Comparison of ENCODE assay signal across 10 cellular contexts in genomic region chr5:141511771-141512325, GRCh38. TPM values are rescaled to one million over a fixed set of nuclear protein-coding genes. Genes with fewer than 3 reads are reported as not detected.
DNase-seq lines count a peak whose midpoint lies in the region; ATAC-seq, FAIRE-seq and TF ChIP-seq lines count a peak whose summit lies in the region.
"Had no signal": no experiment of that assay in that cellular context is flagged by ENCODE, and none has a peak within 500 bp of the region (broad histone marks: within the 10 kb centered on the region; RNA-seq: fewer than 3 reads in every experiment).

No MANE protein-coding gene starts in this region.

- peak overlapping the region in 1 of 2 experiments; percentile 91; a peak in 2 of 4 replicates for H4K8ac ChIP-seq in IMR-90 (ENCODE audit: low read depth in 2 of 2, low read length in 2 of 2)
- peak overlapping the region; percentile 91 for H4K8ac ChIP-seq in mesenchymal stem cell (ENCODE audit: low read length)

- no peak overlapping the region for H3K9ac ChIP-seq in IMR-90 (ENCODE audit: low read depth, low read length)
- peak overlapping the region; percentile 84 for H3K9ac ChIP-seq in astrocyte (ENCODE audit: low read length)
- H3K9ac ChIP-seq in mesenchymal stem cell (ENCODE audit: low read length), result peak overlapping the region; percentile 90
- peak overlapping the region in 1 of 2 donors; percentile 79 for H3K9ac ChIP-seq in stomach smooth muscle (ENCODE audit: low read length in 2 of 2)

- H3K36me3 ChIP-seq in IMR-90 (ENCODE audit: control insufficient read depth, insufficient read depth, low read length), result peaks cover 26% of the 10 kb centered on the region
- peaks cover 20% of the 10 kb centered on the region for H3K36me3 ChIP-seq in astrocyte (ENCODE audit: insufficient read depth, low read length)
- H3K36me3 ChIP-seq in mesenchymal stem cell (ENCODE audit: control insufficient read depth in 1 of 2, insufficient read depth in 2 of 2, low read depth in 1 of 2, low read length in 2 of 2), result peaks cover 35 to 47% of the 10 kb centered on the region in 2 experiments
- H3K36me3 ChIP-seq in stomach smooth muscle (ENCODE audit: control insufficient read depth in 2 of 2, insufficient read depth in 2 of 2, low read length in 2 of 2), result peaks cover 11 to 14% of the 10 kb centered on the region in 2 donors

- POLR2A ChIA-PET in IMR-90 (lab: Charles Lee; ENCODE audit: unreplicated experiment), result no interaction called here

- in situ Hi-C loops in IMR-90 (cut with MboI; ENCODE audit: low sequenced_read_pairs), result no loop called here

- peaks cover 65% of the 10 kb centered on the region for H3K4me1 Mint-ChIP-seq in astrocyte (ENCODE audit: low read depth, unreplicated experiment)

- peaks cover 33% of the 10 kb centered on the region for H3K9me1 ChIP-seq in IMR-90 (ENCODE audit: insufficient read depth, low read length)

- DNase-seq in IMR-90, result no peak
- DNase-seq in astrocyte (ENCODE audit: low read depth), result no peak
- no peak for DNase-seq in mesenchymal stem cell
- DNase-seq in GF-D8 (lab: John Stamatoyannopoulos, UW), result no peak
- no peak for DNase-seq in activated effector memory CD4-positive, alpha-beta T cell treated with anti-CD3 and anti-CD28 coated beads, Interleukin-2, amount 50 U/mL, for 16 hours
- no peak for DNase-seq in HUDEP-2 (lab: John Stamatoyannopoulos, UW; ENCODE audit: unreplicated experiment in 76 of 76)
- DNase-seq: NCI-H1048 had no signal

- H3K4me3 ChIP-seq in IMR-90 (ENCODE audit: insufficient read depth, low read depth, low read length), result no peak overlapping the region
- no peak overlapping the region for H3K4me3 ChIP-seq in astrocyte (ENCODE audit: insufficient read depth, low read depth, low read length)
- H3K4me3 ChIP-seq in mesenchymal stem cell (ENCODE audit: insufficient read depth in 1 of 2, low read depth in 1 of 2, low read length in 2 of 2), result peak overlapping the region in 1 of 2 experiments; percentile 61
- peak overlapping the region; percentile 89 to 92 for H3K4me3 ChIP-seq in stomach smooth muscle (ENCODE audit: low read length in 2 of 2)
- H3K4me3 ChIP-seq: mucosa of descending colon had no signal

- H3K27me3 ChIP-seq in IMR-90 (ENCODE audit: control insufficient read depth, insufficient read depth, low read length) (no peaks in the 10 kb centered on the region), astrocyte (ENCODE audit: insufficient read depth, low read length) (no peaks in the 10 kb centered on the region), mesenchymal stem cell (ENCODE audit: control insufficient read depth in 1 of 2, insufficient read depth in 1 of 2, low read length in 2 of 2) (no peaks in the 10 kb centered on the region), stomach smooth muscle (ENCODE audit: control insufficient read depth in 1 of 2, insufficient read depth in 2 of 2, low read length in 2 of 2) (no peaks in the 10 kb centered on the region)

- peaks cover 15% of the 10 kb centered on the region for H4K20me1 ChIP-seq in IMR-90 (ENCODE audit: insufficient read depth, low read length)
- H4K20me1 ChIP-seq in astrocyte (ENCODE audit: insufficient read depth, low read length), result no peaks in the 10 kb centered on the region

- no CpG with 5 or more reads among the region's 4 CpGs for WGBS in IMR-90 (ENCODE audit: extremely low coverage in 2 of 2, insufficient read length in 1 of 2), 2 experiments
- 89% methylated on average over 2 of the region's 4 CpGs for WGBS in mesenchymal stem cell

- H2BK20ac ChIP-seq in IMR-90 (ENCODE audit: low read depth, low read length), result no peak overlapping the region

- H2BK15ac ChIP-seq in IMR-90 (ENCODE audit: low read depth, low read length), result peak overlapping the region; percentile 37; the same call in 1 of the 3 replicates
- peak overlapping the region; percentile 88 for H2BK15ac ChIP-seq in mesenchymal stem cell (ENCODE audit: low read depth, poor library complexity, severe bottlenecking)

- peak overlapping the region; percentile 20; the same call in 1 of the 2 replicates for H3K23ac ChIP-seq in IMR-90 (ENCODE audit: low read depth, low read length)
- no peak overlapping the region for H3K23ac ChIP-seq in mesenchymal stem cell (ENCODE audit: low read length in 2 of 2)

- TF ChIP-seq POLR2A in IMR-90 (IDR thresholded peaks at IDR 0.05; ENCODE audit: low read depth, low read length), result no peak

- no peak for FAIRE-seq in astrocyte (lab: Jason Lieb, UNC)

- BruUV-seq in IMR-90 (replicated peaks; lab: Mats Ljungman, UMichigan), result no TSS peak

- H3K18ac ChIP-seq in IMR-90 (ENCODE audit: low read depth, low read length) (no peak overlapping the region), mesenchymal stem cell (ENCODE audit: low read depth in 1 of 2, low read length in 2 of 2) (peak overlapping the region; percentile 55 to 97)

- H2BK12ac ChIP-seq in mesenchymal stem cell (ENCODE audit: low read length in 2 of 2), result peak overlapping the region; percentile 87 to 91

- H3K9me3 ChIP-seq in IMR-90 (ENCODE audit: control insufficient read depth, insufficient read depth, low read length), result no peaks in the 10 kb centered on the region
- H3K9me3 ChIP-seq in astrocyte (ENCODE audit: insufficient read depth, low read depth, low read length), result no peaks in the 10 kb centered on the region
- H3K9me3 ChIP-seq in mesenchymal stem cell (ENCODE audit: control insufficient read depth, low read length), result no peaks in the 10 kb centered on the region
- H3K9me3 ChIP-seq in stomach smooth muscle (ENCODE audit: control insufficient read depth in 2 of 2, low read length in 2 of 2), result no peaks in the 10 kb centered on the region
- H3K9me3 ChIP-seq: mucosa of descending colon had no signal

- H2AFZ ChIP-seq in IMR-90 (replicated peaks; ENCODE audit: low read length, poor library complexity), result no peak overlapping the region
- H2AFZ ChIP-seq in astrocyte (ENCODE audit: low read depth, low read length), result no peak overlapping the region
- no peak overlapping the region for H2AFZ ChIP-seq in mesenchymal stem cell (ENCODE audit: low read depth, low read length)

- H2BK5ac ChIP-seq in IMR-90 (ENCODE audit: low read depth, low read length, poor library complexity, severe bottlenecking) (no peak overlapping the region), mesenchymal stem cell (ENCODE audit: low read depth, low read length, poor library complexity, severe bottlenecking) (no peak overlapping the region)

- H4K91ac ChIP-seq in IMR-90 (ENCODE audit: insufficient read depth, low read depth, low read length) (no peak overlapping the region; the same call in 1 of the 2 replicates), mesenchymal stem cell (ENCODE audit: low read length) (peak overlapping the region; percentile 95)

- TF ChIP-seq CTCF in IMR-90 (conservative IDR thresholded peaks at IDR 0.05; ENCODE audit: low read depth, low read length) (no peak), astrocyte (IDR thresholded peaks at IDR 0.05; ENCODE audit: insufficient read depth, low read depth, low read length) (no peak)

- H3K4me1 ChIP-seq in IMR-90 (ENCODE audit: control insufficient read depth, insufficient read depth, low read length) (peaks cover 58% of the 10 kb centered on the region), astrocyte (ENCODE audit: insufficient read depth, low read length) (peaks cover 66% of the 10 kb centered on the region), mesenchymal stem cell (ENCODE audit: control insufficient read depth, insufficient read depth, low read depth, low read length) (peaks cover 65% of the 10 kb centered on the region), stomach smooth muscle (ENCODE audit: control insufficient read depth, insufficient read depth, low read length) (peaks cover 66% of the 10 kb centered on the region)

- 0 out of 2 replicates have a peak overlapping the region, but pooled peaks have one; percentile 6 for H2BK120ac ChIP-seq in IMR-90 (ENCODE audit: low read depth, low read length)
- peak overlapping the region; percentile 75 for H2BK120ac ChIP-seq in mesenchymal stem cell (ENCODE audit: low read depth, low read length)

- H3K4ac ChIP-seq in IMR-90 (ENCODE audit: low read depth, low read length), result peak overlapping the region; percentile 74
- H3K4ac ChIP-seq in mesenchymal stem cell (ENCODE audit: low read depth in 1 of 2, low read length in 2 of 2), result peak overlapping the region; percentile 80 to 86

- CTCF ChIA-PET in IMR-90 (lab: Yijun Ruan, JAX), result interaction anchor here (0.6 to 2.7 kb wide), 2 partner anchors 34 to 46 kb away, joined by 3 to 14 read pairs; no protein-coding TSS in a partner anchor

- H2AK9ac ChIP-seq in IMR-90 (replicated peaks; ENCODE audit: low read depth, low read length, poor library complexity), result peak overlapping the region; percentile 81

- H3K79me1 ChIP-seq in IMR-90 (ENCODE audit: low read depth in 1 of 2, low read length in 2 of 2) (peaks cover 6 to 52% of the 10 kb centered on the region in 2 experiments), mesenchymal stem cell (replicated peaks; ENCODE audit: low read length, poor library complexity, severe bottlenecking) (peaks cover 8% of the 10 kb centered on the region)

- H3K27ac ChIP-seq in IMR-90 (ENCODE audit: insufficient read depth, low read length) (no peak overlapping the region), astrocyte (ENCODE audit: low read depth, low read length) (peak overlapping the region; percentile 93), mesenchymal stem cell (ENCODE audit: low read length, poor library complexity, severe bottlenecking) (peak overlapping the region; percentile 98), stomach smooth muscle (ENCODE audit: low read length) (peak overlapping the region; percentile 93)

- H2AK5ac ChIP-seq in IMR-90 (ENCODE audit: low read depth, low read length) (peak overlapping the region; percentile 83), mesenchymal stem cell (ENCODE audit: low read length, severe bottlenecking) (peak overlapping the region; percentile 96)

- no peak overlapping the region for H3K4me2 ChIP-seq in IMR-90 (ENCODE audit: low read depth, low read length)
- peak overlapping the region; percentile 90 for H3K4me2 ChIP-seq in astrocyte (ENCODE audit: low read length)
- no peak overlapping the region for H3K4me2 ChIP-seq in mesenchymal stem cell (ENCODE audit: low read length, poor library complexity, severe bottlenecking)

- no peak overlapping the region; the same call in 1 of the 2 replicates for H4K5ac ChIP-seq in IMR-90 (ENCODE audit: low read depth, low read length)

- H3K79me2 ChIP-seq in astrocyte (ENCODE audit: insufficient read depth, low read length), result no peaks in the 10 kb centered on the region

- intact Hi-C loops in IMR-90 (cut with micrococcal nuclease), result loop anchor here (2.0 kb wide), 1 partner anchor 81 kb away; the partner anchor contains the start of gene PCDHGA12

- H3K4me3 Mint-ChIP-seq in astrocyte (ENCODE audit: unreplicated experiment), result no peak overlapping the region

- H3K14ac ChIP-seq in IMR-90 (replicated peaks; ENCODE audit: low read depth, low read length), result 0 out of 2 replicates have a peak overlapping the region, but pooled peaks have one; percentile 25
- H3K14ac ChIP-seq in mesenchymal stem cell (ENCODE audit: low read length in 2 of 2), result peak overlapping the region in 1 of 2 experiments; percentile 48

- peaks cover 1% of the 10 kb centered on the region for H3K9me3 Mint-ChIP-seq in astrocyte (ENCODE audit: unreplicated experiment)

- no peaks in the 10 kb centered on the region for H3K27me3 Mint-ChIP-seq in astrocyte (ENCODE audit: low read depth, unreplicated experiment)

- H3K36me3 Mint-ChIP-seq in astrocyte (ENCODE audit: low read depth, unreplicated experiment), result peaks cover 6% of the 10 kb centered on the region

- H3K27ac Mint-ChIP-seq in astrocyte (ENCODE audit: unreplicated experiment), result peak overlapping the region; percentile 4

- dilution Hi-C loops in IMR-90 (cut with HindIII; ENCODE audit: low sequenced_read_pairs, unreplicated experiment), result no loop called here

- no peak for ATAC-seq in IMR-90 (ENCODE audit: low read depth)
- ATAC-seq in HG02678 (IDR thresholded peaks at IDR 0.05; ENCODE audit: unreplicated experiment), result no peak

- no peak overlapping the region for H3K56ac ChIP-seq in IMR-90 (ENCODE audit: extremely low read depth, insufficient read depth, low read length)

- no peak for TF ChIP-seq RAD21 in IMR-90 (IDR thresholded peaks at IDR 0.05; ENCODE audit: low read length)

RNA-seq across cellular contexts. Expression of gene PCDHGC5, which starts 23.0 kb away (rescaled TPM):
- total RNA-seq in IMR-90 (2012; rRNA removed) (2.5 and 2.9 TPM in 2 replicates), astrocyte (7.7 and 10.9 TPM in 2 replicates)
- 3.8 TPM in 2 replicates for polyA plus RNA-seq in IMR-90 (2012; rRNA removed)
- polyA plus RNA-seq in IMR-90 (2012; cell fraction: cytosol; rRNA removed), result 2.5 and 3.2 TPM in 2 replicates
- 11.1 and 15.3 TPM in 2 replicates for polyA plus RNA-seq in IMR-90 (2012; cell fraction: nucleus; rRNA removed; ENCODE audit: low replicate concordance)
- polyA plus RNA-seq in mesenchymal stem cell (2013, experiment 1 of 2), result 0.26 TPM
- 0.27 TPM for polyA plus RNA-seq in mesenchymal stem cell (2013, experiment 2 of 2)

RNA-seq across cellular contexts. Expression of gene PCDHGC4, which starts 27.0 kb away (rescaled TPM):
- total RNA-seq in IMR-90 (2012; rRNA removed) (1.1 and 1.6 TPM in 2 replicates), astrocyte (6.6 and 7.4 TPM in 2 replicates)
- polyA plus RNA-seq in IMR-90 (2012; rRNA removed), result 0.60 and 0.65 TPM in 2 replicates
- polyA plus RNA-seq in IMR-90 (2012; cell fraction: cytosol; rRNA removed), result 0.12 and 0.24 TPM in 2 replicates
- polyA plus RNA-seq in IMR-90 (2012; cell fraction: nucleus; rRNA removed; ENCODE audit: low replicate concordance), result 4.4 and 5.1 TPM in 2 replicates
- 0.19 TPM for polyA plus RNA-seq in mesenchymal stem cell (2013, experiment 1 of 2)
- polyA plus RNA-seq in mesenchymal stem cell (2013, experiment 2 of 2), result 0.15 TPM

RNA-seq across cellular contexts. Expression of gene PCDHGC3, which starts 36.1 kb away (rescaled TPM):
- 21.1 and 21.9 TPM in 2 replicates for total RNA-seq in IMR-90 (2012; rRNA removed)
- polyA plus RNA-seq in IMR-90 (2012; rRNA removed), result 58.9 and 72.1 TPM in 2 replicates
- polyA plus RNA-seq in IMR-90 (2012; cell fraction: cytosol; rRNA removed), result 70.3 and 79.6 TPM in 2 replicates
- 18.5 and 26.3 TPM in 2 replicates for polyA plus RNA-seq in IMR-90 (2012; cell fraction: nucleus; rRNA removed; ENCODE audit: low replicate concordance)
- total RNA-seq in astrocyte, result 84.7 and 100.0 TPM in 2 replicates
- polyA plus RNA-seq in mesenchymal stem cell (2013, experiment 1 of 2), result 115 TPM
- polyA plus RNA-seq in mesenchymal stem cell (2013, experiment 2 of 2), result 114 TPM

Comparison
In these comparisons a context has a peak if more than half of its experiments do, and no peak if none do; other contexts are left out.
1. H3K4me3 ChIP-seq: peak in stomach smooth muscle (2 of 2); none in IMR-90 (single experiment) and astrocyte (single experiment).